In the genomic region with DNA sequence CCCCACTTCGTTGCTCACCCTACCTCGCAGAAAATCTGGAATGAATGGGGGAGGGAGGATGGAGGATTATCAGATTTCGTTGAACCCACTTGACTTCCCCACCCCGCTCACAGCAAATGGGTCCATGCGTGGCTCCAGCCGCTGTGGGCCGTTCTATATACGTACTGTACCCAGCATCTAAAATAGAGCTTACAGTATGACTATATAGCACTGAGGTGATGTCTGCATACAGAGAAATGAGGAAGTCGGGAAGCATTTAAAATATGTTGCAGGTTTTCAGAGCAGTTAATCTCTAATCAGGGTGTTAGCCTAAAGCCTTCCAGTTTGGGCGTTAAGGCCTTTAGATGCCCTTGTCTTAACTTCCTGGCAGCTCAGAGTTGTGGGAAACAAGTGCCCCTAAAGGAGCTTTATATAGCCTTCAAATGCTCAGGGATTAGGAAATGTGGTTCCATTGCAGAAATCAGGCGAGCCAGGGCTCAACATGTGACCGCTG, we compare ENCODE assay signal across 9 cellular contexts. TPM values are rescaled to one million over a fixed set of nuclear protein-coding genes. Genes with fewer than 3 reads are reported as not detected.
A peak's percentile ranks its signal among the peaks of the same experiment; 100 is the strongest.
DNase-seq lines count a peak whose midpoint lies in the region; ATAC-seq and TF ChIP-seq lines count a peak whose summit lies in the region.
"Had no signal": no experiment of that assay in that cellular context is flagged by ENCODE, and none has a peak within 500 bp of the region (broad histone marks: within the 10 kb centered on the region; RNA-seq: fewer than 3 reads in every experiment).

No MANE protein-coding gene starts in this region.

- DNase-seq in activated naive CD4-positive, alpha-beta T cell treated with Interleukin-2 at 50 U/mL for 16 hours, result peak; percentile 42
- no peak for DNase-seq in activated naive CD4-positive, alpha-beta T cell treated with anti-CD3 and anti-CD28 coated beads, Interleukin-2, amount 50 U/mL, for 16 hours
- no peak for DNase-seq in hepatocyte (ENCODE audit: low spot score)
- no peak for DNase-seq in NCI-H226

- peaks cover 35% of the 10 kb centered on the region for H3K4me1 Mint-ChIP-seq in T-helper 1 cell treated with Interleukin-12 subunit alpha and Interleukin-12 subunit beta and Interleukin-4 antibody, amounts not matched to agents 30 μg/mL and 1 μg/mL, for 36 hours (ENCODE audit: low read depth)

- no peak overlapping the region for H2AFZ ChIP-seq in hepatocyte

- no peaks in the 10 kb centered on the region for H3K79me2 ChIP-seq in hepatocyte

- H3K9me2 ChIP-seq in hepatocyte (replicated peaks; ENCODE audit: insufficient read depth), result no peaks in the 10 kb centered on the region

- H3K4me3 ChIP-seq in hepatocyte (peak overlapping the region; percentile 82), thymus (ENCODE audit: low read length) (peak overlapping the region; percentile 85)

- H3K9me3 ChIP-seq in hepatocyte (ENCODE audit: low read depth), result no peaks in the 10 kb centered on the region
- H3K9me3 ChIP-seq in thymus (ENCODE audit: control insufficient read depth), result no peaks in the 10 kb centered on the region

- 49% methylated on average over 12 of the region's 12 CpGs for WGBS in hepatocyte (ENCODE audit: low lambda C conversion rate, missing lambda C conversion rate)
- WGBS in thymus, result 27% methylated on average over 12 of the region's 12 CpGs

- TF ChIP-seq CTCF in hepatocyte (IDR thresholded peaks at IDR 0.05; ENCODE audit: poor library complexity), result no peak

- peaks cover 6% of the 10 kb centered on the region for H3K27me3 Mint-ChIP-seq in T-helper 1 cell treated with Interleukin-12 subunit alpha and Interleukin-12 subunit beta and Interleukin-4 antibody, amounts not matched to agents 30 μg/mL and 1 μg/mL, for 36 hours (ENCODE audit: low read depth)

- peak overlapping the region; percentile 89 for H3K4me3 Mint-ChIP-seq in T-helper 1 cell treated with Interleukin-12 subunit alpha and Interleukin-12 subunit beta and Interleukin-4 antibody, amounts not matched to agents 30 μg/mL and 1 μg/mL, for 36 hours

- ATAC-seq in GM19452 (IDR thresholded peaks at IDR 0.05; ENCODE audit: unreplicated experiment) (no peak), GM21619 (IDR thresholded peaks at IDR 0.05; ENCODE audit: unreplicated experiment) (no peak)

- peaks cover 32% of the 10 kb centered on the region for H3K36me3 Mint-ChIP-seq in T-helper 1 cell treated with Interleukin-12 subunit alpha and Interleukin-12 subunit beta and Interleukin-4 antibody, amounts not matched to agents 30 μg/mL and 1 μg/mL, for 36 hours (ENCODE audit: low read depth)

- H3K27ac Mint-ChIP-seq in T-helper 1 cell treated with Interleukin-12 subunit alpha and Interleukin-12 subunit beta and Interleukin-4 antibody, amounts not matched to agents 30 μg/mL and 1 μg/mL, for 36 hours, result peak overlapping the region; percentile 76

- H3K36me3 ChIP-seq in hepatocyte (replicated peaks; ENCODE audit: insufficient read depth, low read depth), result no peaks in the 10 kb centered on the region
- peaks cover 6% of the 10 kb centered on the region for H3K36me3 ChIP-seq in thymus (ENCODE audit: control insufficient read depth, insufficient read depth)

- H3K4me1 ChIP-seq in hepatocyte (ENCODE audit: insufficient read depth), result peaks cover 9% of the 10 kb centered on the region
- peaks cover 11% of the 10 kb centered on the region for H3K4me1 ChIP-seq in thymus (ENCODE audit: control insufficient read depth, insufficient read depth, low read length)

- peak overlapping the region; percentile 100 for H3K4me2 ChIP-seq in hepatocyte

- H3K27me3 ChIP-seq in hepatocyte (peaks cover 22% of the 10 kb centered on the region), thymus (ENCODE audit: control insufficient read depth, insufficient read depth) (no peaks in the 10 kb centered on the region)

- no peaks in the 10 kb centered on the region for H4K20me1 ChIP-seq in hepatocyte (ENCODE audit: insufficient read depth, poor library complexity, severe bottlenecking)

- no peaks in the 10 kb centered on the region for H3K9me3 Mint-ChIP-seq in T-helper 1 cell treated with Interleukin-12 subunit alpha and Interleukin-12 subunit beta and Interleukin-4 antibody, amounts not matched to agents 30 μg/mL and 1 μg/mL, for 36 hours

- H3K27ac ChIP-seq in hepatocyte (no peak overlapping the region), thymus (ENCODE audit: low read depth) (no peak overlapping the region)

RNA-seq across cellular contexts. Expression of a gene that starts 1.4 kb away (rescaled TPM):
- total RNA-seq in hepatocyte, result 7.7 and 10.6 TPM in 2 replicates
- polyA plus RNA-seq in hepatocyte (21.9 and 26.6 TPM in 2 replicates), thymus (67.6 TPM)
- total RNA-seq: RPMI7951 had no signal
